ENCODE assay signal across 17 cellular contexts in the genomic region with DNA sequence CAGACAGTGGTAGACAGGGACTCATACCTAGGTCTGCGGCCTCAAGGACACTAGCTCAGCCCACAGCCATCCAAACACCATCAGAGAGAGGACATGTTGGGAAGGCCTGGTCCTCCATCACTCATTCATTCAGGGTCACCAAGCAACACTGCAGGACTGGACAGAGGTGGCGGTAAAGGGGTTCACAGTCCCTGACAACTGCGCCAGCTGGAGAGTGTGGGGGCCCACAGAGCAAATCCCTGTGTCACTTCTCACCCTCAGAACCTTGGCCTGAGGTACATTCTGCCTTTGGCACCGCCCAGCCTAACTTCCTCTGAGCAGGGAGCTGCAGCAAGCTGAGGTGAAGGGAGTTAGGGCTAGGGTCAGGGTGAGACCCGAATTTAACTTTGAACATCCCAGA.
DNase-seq lines count a peak whose midpoint lies in the region; ATAC-seq, FAIRE-seq and TF ChIP-seq lines count a peak whose summit lies in the region.
"Had no signal": no experiment of that assay in that cellular context is flagged by ENCODE, and none has a peak within 500 bp of the region (broad histone marks: within the 10 kb centered on the region; RNA-seq: fewer than 3 reads in every experiment).

No MANE protein-coding gene starts in this region.

- intact Hi-C loops in left colon (cut with DNase I, micrococcal nuclease) (no loop called here), mammary epithelial cell (cut with micrococcal nuclease) (no loop called here), A673 (cut with micrococcal nuclease; ENCODE audit: unreplicated experiment) (no loop called here)

- peaks cover 1% of the 10 kb centered on the region for H3K79me1 ChIP-seq in neuronal stem cell (ENCODE audit: low read depth, low read length)

- H3K9ac ChIP-seq in astrocyte (ENCODE audit: low read length): no peak overlapping the region
- H3K9ac ChIP-seq in neuronal stem cell (ENCODE audit: low read depth, low read length, poor library complexity): peak overlapping the region; percentile 16
- no peak overlapping the region for H3K9ac ChIP-seq in mammary epithelial cell (ENCODE audit: insufficient read depth, low read length)

- H3K36me3 ChIP-seq in astrocyte (ENCODE audit: insufficient read depth, low read length): no peaks in the 10 kb centered on the region
- no peaks in the 10 kb centered on the region for H3K36me3 ChIP-seq in neuronal stem cell (replicated peaks in 1 of 2; ENCODE audit: control insufficient read depth in 2 of 2, insufficient read depth in 2 of 2, low read length in 2 of 2)
- no peaks in the 10 kb centered on the region for H3K36me3 ChIP-seq in mammary epithelial cell (ENCODE audit: insufficient read depth, low read length)
- no peaks in the 10 kb centered on the region for H3K36me3 ChIP-seq in A673 (ENCODE audit: insufficient read depth, low read length, poor library complexity, severe bottlenecking)

- no peak overlapping the region for H4K91ac ChIP-seq in neuronal stem cell (ENCODE audit: low read depth, low read length, poor library complexity)

- H3K9me3 ChIP-seq in astrocyte (ENCODE audit: insufficient read depth, low read depth, low read length): no peaks in the 10 kb centered on the region
- H3K9me3 ChIP-seq in neuronal stem cell (replicated peaks in 1 of 2; ENCODE audit: control insufficient read depth in 2 of 2, insufficient read depth in 1 of 2, low read depth in 1 of 2, low read length in 2 of 2): no peaks in the 10 kb centered on the region
- no peaks in the 10 kb centered on the region for H3K9me3 ChIP-seq in mammary epithelial cell (replicated peaks; ENCODE audit: insufficient read depth, low read length)
- no peaks in the 10 kb centered on the region for H3K9me3 ChIP-seq in A673 (ENCODE audit: low read depth, low read length, poor library complexity, severe bottlenecking)
- H3K9me3 ChIP-seq: Caco-2 had no signal

- DNase-seq in astrocyte (ENCODE audit: low read depth) (no peak), left colon (no peak), neuronal stem cell (ENCODE audit: low spot score) (no peak), mammary epithelial cell (no peak), GF-D8 (lab: John Stamatoyannopoulos, UW) (no peak), RWPE1 (ENCODE audit: low spot score) (no peak), A673 (ENCODE audit: low spot score) (no peak)
- DNase-seq: AML-193; CD4-positive, alpha-beta T cell; H7 had no signal

- ATAC-seq in left colon: peak; percentile 7
- ATAC-seq: GM23338, K562 had no signal

- no peak overlapping the region for H3K4me3 ChIP-seq in astrocyte (ENCODE audit: insufficient read depth, low read depth, low read length)
- H3K4me3 ChIP-seq in neuronal stem cell (ENCODE audit: low read length in 2 of 2): no peak overlapping the region
- H3K4me3 ChIP-seq in mammary epithelial cell (replicated peaks in 1 of 3; ENCODE audit: insufficient read depth in 1 of 3, low read depth in 2 of 3, low read length in 3 of 3): no peak overlapping the region
- H3K4me3 ChIP-seq in A673 (ENCODE audit: low read depth, low read length, poor library complexity, severe bottlenecking): no peak overlapping the region
- H3K4me3 ChIP-seq: GM23338, K562 had no signal

- H3K4me1 ChIP-seq in astrocyte (ENCODE audit: insufficient read depth, low read length): peaks cover 6% of the 10 kb centered on the region
- no peaks in the 10 kb centered on the region for H3K4me1 ChIP-seq in neuronal stem cell (ENCODE audit: control insufficient read depth in 2 of 2, insufficient read depth in 1 of 2, low read depth in 1 of 2, low read length in 2 of 2)
- peaks cover 4% of the 10 kb centered on the region for H3K4me1 ChIP-seq in mammary epithelial cell (ENCODE audit: insufficient read depth, low read length)
- H3K4me1 ChIP-seq in A673 (ENCODE audit: insufficient read depth, low read length, poor library complexity, severe bottlenecking): no peaks in the 10 kb centered on the region

- peak overlapping the region; percentile 27 for H3K27ac Mint-ChIP-seq in astrocyte (ENCODE audit: unreplicated experiment)
- H3K27ac Mint-ChIP-seq: CD4-positive, alpha-beta T cell; GM23338 had no signal

- BruUV-seq in mammary epithelial cell (replicated peaks; lab: Mats Ljungman, UMichigan): no TSS peak
- BruUV-seq in A673 (replicated peaks; lab: Mats Ljungman, UMichigan): no TSS peak

- no peak for TF ChIP-seq CTCF in astrocyte (IDR thresholded peaks at IDR 0.05; ENCODE audit: insufficient read depth, low read depth, low read length)
- no peak for TF ChIP-seq CTCF in mammary epithelial cell (conservative IDR thresholded peaks at IDR 0.05 in 1 of 2, IDR thresholded peaks at IDR 0.05 in 1 of 2; ENCODE audit: extremely low read depth in 1 of 2, insufficient read depth in 1 of 2, low read depth in 1 of 2, low read length in 2 of 2)
- no peak for TF ChIP-seq CTCF in RWPE1 (conservative IDR thresholded peaks at IDR 0.05; ENCODE audit: low read depth)
- no peak for TF ChIP-seq CTCF in A673 (conservative IDR thresholded peaks at IDR 0.05; ENCODE audit: low read depth, low read length)

- H3K9me3 Mint-ChIP-seq in astrocyte (ENCODE audit: unreplicated experiment): peaks cover 2% of the 10 kb centered on the region
- H3K9me3 Mint-ChIP-seq: CD4-positive, alpha-beta T cell; GM23338 had no signal

- H3K14ac ChIP-seq in neuronal stem cell (ENCODE audit: low read length): peak overlapping the region; percentile 63

- in situ Hi-C loops in mammary epithelial cell (cut with MboI; ENCODE audit: low sequenced_read_pairs in 2 of 2): no loop called here

- H2BK12ac ChIP-seq in neuronal stem cell (ENCODE audit: low read length): no peak overlapping the region

- no peaks in the 10 kb centered on the region for H3K4me1 Mint-ChIP-seq in astrocyte (ENCODE audit: low read depth, unreplicated experiment)
- H3K4me1 Mint-ChIP-seq: GM23338 had no signal

- H2BK120ac ChIP-seq in neuronal stem cell (ENCODE audit: low read depth, low read length): no peak overlapping the region

- H4K20me1 ChIP-seq in astrocyte (ENCODE audit: insufficient read depth, low read length) (no peaks in the 10 kb centered on the region), mammary epithelial cell (ENCODE audit: insufficient read depth, low read length) (no peaks in the 10 kb centered on the region)

- POLR2A ChIA-PET in RWPE1 (lab: Yijun Ruan, JAX; ENCODE audit: low non-redundant PET) (no interaction called here), A673 (lab: Charles Lee; ENCODE audit: low non-redundant PET) (no interaction called here)

- H3K4ac ChIP-seq in neuronal stem cell (ENCODE audit: low read length): no peak overlapping the region

- WGBS in neuronal stem cell (ENCODE audit: extremely low coverage in 2 of 2, insufficient read length in 2 of 2, insufficient replicate concordance in 1 of 2), 2 donors: no CpG with 5 or more reads among the region's 5 CpGs
- whole genome bisulfite sequencing in mammary epithelial cell (ENCODE audit: low coverage, missing lambda C conversion rate): 83% methylated on average over 3 of the region's 5 CpGs

- H3K23ac ChIP-seq in neuronal stem cell (ENCODE audit: low read depth, low read length, poor library complexity): no peak overlapping the region

- H3K27ac ChIP-seq in astrocyte (ENCODE audit: low read depth, low read length) (no peak overlapping the region), neuronal stem cell (replicated peaks; ENCODE audit: low read length) (no peak overlapping the region), mammary epithelial cell (ENCODE audit: insufficient read depth, low read depth, low read length) (no peak overlapping the region), RWPE1 (no peak overlapping the region), A673 (ENCODE audit: low read depth, low read length, poor library complexity, severe bottlenecking) (no peak overlapping the region)
- H3K27ac ChIP-seq: C4-2B had no signal

- no peak overlapping the region for H4K8ac ChIP-seq in neuronal stem cell (ENCODE audit: low read depth, low read length)

- peak overlapping the region; percentile 60 for H2BK5ac ChIP-seq in neuronal stem cell (ENCODE audit: low read length)

- no peak overlapping the region for H2AFZ ChIP-seq in astrocyte (ENCODE audit: low read depth, low read length)
- no peak overlapping the region for H2AFZ ChIP-seq in neuronal stem cell (ENCODE audit: low read length)
- no peak overlapping the region for H2AFZ ChIP-seq in mammary epithelial cell (ENCODE audit: low read depth, low read length)
- H2AFZ ChIP-seq: GM23338 had no signal

- peak overlapping the region; percentile 49 for H2AK5ac ChIP-seq in neuronal stem cell (ENCODE audit: low read depth, low read length)

- no peaks in the 10 kb centered on the region for H3K27me3 ChIP-seq in astrocyte (ENCODE audit: insufficient read depth, low read length)
- no peaks in the 10 kb centered on the region for H3K27me3 ChIP-seq in neuronal stem cell (ENCODE audit: control insufficient read depth in 3 of 3, insufficient read depth in 3 of 3, low read depth in 1 of 3, low read length in 3 of 3)
- H3K27me3 ChIP-seq in mammary epithelial cell (ENCODE audit: insufficient read depth, low read length): no peaks in the 10 kb centered on the region
- H3K27me3 ChIP-seq in A673 (replicated peaks; ENCODE audit: insufficient read depth, low read depth, low read length, poor library complexity): no peaks in the 10 kb centered on the region

- CTCF ChIA-PET in mammary epithelial cell (lab: Charles Lee; ENCODE audit: low non-redundant PET) (no interaction called here), RWPE1 (lab: Yijun Ruan, JAX) (interaction anchor here (1.0 kb wide), 1 partner anchor 8 kb away, joined by 3 read pairs; no protein-coding TSS in a partner anchor), A673 (lab: Charles Lee) (no interaction called here)

- dilution Hi-C loops in mammary epithelial cell (cut with HindIII; ENCODE audit: low sequenced_read_pairs): loop anchor here (5.0 kb wide), 1 partner anchor 50 kb away; no protein-coding TSS in a partner anchor

- H3K4me2 ChIP-seq in astrocyte (ENCODE audit: low read length) (no peak overlapping the region), neuronal stem cell (ENCODE audit: insufficient read depth, low read length, poor library complexity, severe bottlenecking) (no peak overlapping the region), mammary epithelial cell (ENCODE audit: insufficient read depth, low read depth, low read length) (no peak overlapping the region)
- H3K4me2 ChIP-seq: GM23338 had no signal

- H3K79me2 ChIP-seq in astrocyte (ENCODE audit: insufficient read depth, low read length) (no peaks in the 10 kb centered on the region), mammary epithelial cell (ENCODE audit: insufficient read depth, low read length) (no peaks in the 10 kb centered on the region)

- no peak for FAIRE-seq in astrocyte (lab: Jason Lieb, UNC)
- FAIRE-seq: A204.1, D721Med, G401.6, K562 had no signal

- peaks cover 3% of the 10 kb centered on the region for H3K27me3 Mint-ChIP-seq in astrocyte (ENCODE audit: low read depth, unreplicated experiment)
- H3K27me3 Mint-ChIP-seq: CD4-positive, alpha-beta T cell had no signal

- no peak overlapping the region for H3K4me3 Mint-ChIP-seq in astrocyte (ENCODE audit: unreplicated experiment)
- H3K4me3 Mint-ChIP-seq: CD4-positive, alpha-beta T cell; GM23338 had no signal

- no peak overlapping the region for H2BK15ac ChIP-seq in neuronal stem cell (ENCODE audit: low read length)

- peak overlapping the region; percentile 42 for H3K18ac ChIP-seq in neuronal stem cell (ENCODE audit: low read length)

- no peaks in the 10 kb centered on the region for H3K36me3 Mint-ChIP-seq in astrocyte (ENCODE audit: low read depth, unreplicated experiment)
